In the genomic region with DNA sequence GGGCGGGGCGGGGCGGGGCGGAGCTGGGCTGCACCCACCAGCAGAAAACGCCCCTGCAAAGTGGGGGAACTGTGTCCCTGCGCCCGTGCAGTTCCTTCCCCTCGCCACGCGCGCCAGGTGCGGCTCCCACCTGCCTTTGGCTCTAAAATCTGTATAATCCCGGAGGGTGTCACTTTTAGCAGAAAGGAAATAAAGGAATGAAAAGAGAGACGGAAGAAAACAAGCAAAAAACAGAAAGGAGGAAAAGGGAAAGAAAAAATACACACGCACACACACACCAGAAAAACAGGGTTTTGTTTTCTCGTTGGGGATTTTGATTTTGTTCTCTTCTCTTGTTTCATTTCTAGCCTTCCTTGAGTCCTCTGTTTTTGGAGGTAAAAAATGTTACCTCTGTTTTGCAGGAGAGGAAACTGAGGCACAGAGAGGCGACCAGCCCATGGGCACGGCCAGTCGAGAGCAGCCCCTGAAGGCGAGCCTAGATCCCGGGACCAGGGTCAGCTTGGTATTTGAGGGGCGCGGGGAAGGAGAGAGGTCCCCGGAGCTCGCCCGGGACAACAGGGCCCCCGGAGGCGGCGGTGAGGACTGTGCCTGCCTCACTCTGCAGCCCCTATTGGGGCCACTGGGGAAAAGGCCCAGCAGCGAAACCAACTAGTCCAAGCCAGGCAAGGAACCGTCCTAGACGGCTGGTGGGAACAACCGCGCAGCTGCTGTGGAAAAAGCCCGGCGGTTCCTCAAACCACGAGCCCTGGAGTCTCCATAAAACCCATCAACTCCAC, we compare ENCODE assay signal across 8 cellular contexts. TPM values are rescaled to one million over a fixed set of nuclear protein-coding genes. Genes with fewer than 3 reads are reported as not detected.
A peak's percentile ranks its signal among the peaks of the same experiment; 100 is the strongest.
DNase-seq lines count a peak whose midpoint lies in the region; ATAC-seq and TF ChIP-seq lines count a peak whose summit lies in the region.

No MANE protein-coding gene starts in this region.

- H4K8ac ChIP-seq in IMR-90 (ENCODE audit: low read depth in 2 of 2, low read length in 2 of 2): peak overlapping the region; percentile 24 to 29; a peak in 2 of 4 replicates

- H3K4me3 ChIP-seq in IMR-90 (ENCODE audit: insufficient read depth, low read depth, low read length) (peak overlapping the region; percentile 68), mucosa of descending colon (no peak overlapping the region)

- BruUV-seq in IMR-90 (replicated peaks; lab: Mats Ljungman, UMichigan): no TSS peak

- H4K5ac ChIP-seq in IMR-90 (ENCODE audit: low read depth, low read length): 0 out of 2 replicates have a peak overlapping the region, but pooled peaks have one; percentile 15

- no peak overlapping the region; the same call in 1 of the 2 replicates for H3K18ac ChIP-seq in IMR-90 (ENCODE audit: low read depth, low read length)

- peaks cover under 1% of the 10 kb centered on the region; the same call in 1 of the 2 replicates for H3K9me1 ChIP-seq in IMR-90 (ENCODE audit: insufficient read depth, low read length)

- no peak overlapping the region for H2BK20ac ChIP-seq in IMR-90 (ENCODE audit: low read depth, low read length)

- H3K36me3 ChIP-seq in IMR-90 (ENCODE audit: control insufficient read depth, insufficient read depth, low read length): no peaks in the 10 kb centered on the region; the same call in 1 of the 2 replicates
- no peaks in the 10 kb centered on the region for H3K36me3 ChIP-seq in mucosa of descending colon (ENCODE audit: low read depth)

- H3K4ac ChIP-seq in IMR-90 (ENCODE audit: low read depth, low read length): peak overlapping the region; percentile 43; the same call in 1 of the 2 replicates

- H4K20me1 ChIP-seq in IMR-90 (ENCODE audit: insufficient read depth, low read length): peaks cover 31% of the 10 kb centered on the region

- ATAC-seq in IMR-90 (ENCODE audit: low read depth): no peak
- no peak for ATAC-seq in mucosa of descending colon
- no peak for ATAC-seq in HG03280 (IDR thresholded peaks at IDR 0.05; ENCODE audit: unreplicated experiment)
- ATAC-seq in GM18873 (IDR thresholded peaks at IDR 0.05; ENCODE audit: low FRiP score, unreplicated experiment): no peak

- no peak overlapping the region for H2BK15ac ChIP-seq in IMR-90 (ENCODE audit: low read depth, low read length)

- in situ Hi-C loops in IMR-90 (cut with MboI; ENCODE audit: low sequenced_read_pairs): no loop called here

- POLR2A ChIA-PET in IMR-90 (lab: Charles Lee; ENCODE audit: unreplicated experiment): no interaction called here

- peak overlapping the region; percentile 55 to 90 (median 84) for H3K27ac Mint-ChIP-seq in brain

- H3K9me3 Mint-ChIP-seq in brain: no peaks in the 10 kb centered on the region

- intact Hi-C loops in IMR-90 (cut with micrococcal nuclease): loop anchor here (5.0 kb wide), 1 partner anchor 72 kb away; the partner anchor contains the start of genes PMM2 and TMEM186
- intact Hi-C loops in mucosa of descending colon (cut with DNase I, micrococcal nuclease): no loop called here

- H3K27me3 ChIP-seq in IMR-90 (ENCODE audit: control insufficient read depth, insufficient read depth, low read length): no peaks in the 10 kb centered on the region

- peak overlapping the region; percentile 10; the same call in 1 of the 2 replicates for H3K23ac ChIP-seq in IMR-90 (ENCODE audit: low read depth, low read length)

- peak overlapping the region; percentile 77 for H2AK9ac ChIP-seq in IMR-90 (replicated peaks; ENCODE audit: low read depth, low read length, poor library complexity)

- no peak for TF ChIP-seq POLR2A in IMR-90 (IDR thresholded peaks at IDR 0.05; ENCODE audit: low read depth, low read length)

- no peak overlapping the region for H2AK5ac ChIP-seq in IMR-90 (ENCODE audit: low read depth, low read length)

- 0 out of 2 replicates have a peak overlapping the region, but pooled peaks have one; percentile 30 for H3K14ac ChIP-seq in IMR-90 (replicated peaks; ENCODE audit: low read depth, low read length)

- H3K36me3 Mint-ChIP-seq in brain: peaks cover 6% of the 10 kb centered on the region

- H4K91ac ChIP-seq in IMR-90 (ENCODE audit: insufficient read depth, low read depth, low read length): peak overlapping the region; percentile 46; the same call in 1 of the 2 replicates

- no peak overlapping the region for H2BK5ac ChIP-seq in IMR-90 (ENCODE audit: low read depth, low read length, poor library complexity, severe bottlenecking)

- H3K4me3 Mint-ChIP-seq in brain: peak overlapping the region; percentile 85 to 93 (median 90)

- TF ChIP-seq CTCF in C4-2B (conservative IDR thresholded peaks at IDR 0.05) (no peak), IMR-90 (conservative IDR thresholded peaks at IDR 0.05; ENCODE audit: low read depth, low read length) (no peak), brain (conservative IDR thresholded peaks at IDR 0.05) (peak in 1 of 2 experiments; percentile 28), mucosa of descending colon (IDR thresholded peaks at IDR 0.05) (no peak)

- WGBS in IMR-90 (ENCODE audit: extremely low coverage in 2 of 2, insufficient read length in 1 of 2), 2 experiments: 51% methylated on average over 7 of the region's 37 CpGs; no CpG with 5 or more reads in 1 of the 2 experiments

- peak overlapping the region; percentile 49; the same call in 1 of the 2 replicates for H3K9ac ChIP-seq in IMR-90 (ENCODE audit: low read depth, low read length)

- peaks cover 44% of the 10 kb centered on the region for H3K4me1 Mint-ChIP-seq in brain

- TF ChIP-seq RAD21 in IMR-90 (IDR thresholded peaks at IDR 0.05; ENCODE audit: low read length): no peak

- DNase-seq in IMR-90: no peak
- peak in 2 of 3 donors; percentile 59 to 69 for DNase-seq in mucosa of descending colon
- no peak for DNase-seq in OCI-M2 (lab: John Stamatoyannopoulos, UW; ENCODE audit: unreplicated experiment)
- DNase-seq in NCI-H146 treated with DMSO at 0.1 percent for 48 hours (lab: John Stamatoyannopoulos, UW; ENCODE audit: unreplicated experiment): no peak

- no peak overlapping the region for H3K56ac ChIP-seq in IMR-90 (ENCODE audit: extremely low read depth, insufficient read depth, low read length)

- H3K27me3 Mint-ChIP-seq in brain: peaks cover 15% of the 10 kb centered on the region

- dilution Hi-C loops in IMR-90 (cut with HindIII; ENCODE audit: low sequenced_read_pairs, unreplicated experiment): no loop called here

- peak overlapping the region; percentile 96 for H3K4me2 ChIP-seq in IMR-90 (ENCODE audit: low read depth, low read length)

- peak overlapping the region; percentile 81 for H3K27ac ChIP-seq in C4-2B
- peak overlapping the region; percentile 45; the same call in 1 of the 2 replicates for H3K27ac ChIP-seq in IMR-90 (ENCODE audit: insufficient read depth, low read length)

- CTCF ChIA-PET in IMR-90 (lab: Yijun Ruan, JAX): interaction anchor here (0.7 to 1.7 kb wide), 2 partner anchors 11 to 139 kb away, joined by 3 to 6 read pairs; no protein-coding TSS in a partner anchor

- peaks cover 5 to 42% of the 10 kb centered on the region in 2 experiments for H3K79me1 ChIP-seq in IMR-90 (ENCODE audit: low read depth in 1 of 2, low read length in 2 of 2)

- H2AFZ ChIP-seq in IMR-90 (replicated peaks; ENCODE audit: low read length, poor library complexity): peak overlapping the region; percentile 89

- H3K4me1 ChIP-seq in IMR-90 (ENCODE audit: control insufficient read depth, insufficient read depth, low read length) (peaks cover 8% of the 10 kb centered on the region), mucosa of descending colon (ENCODE audit: low read depth) (peaks cover 40% of the 10 kb centered on the region)

- H2BK120ac ChIP-seq in IMR-90 (ENCODE audit: low read depth, low read length): peak overlapping the region; percentile 46; the same call in 1 of the 2 replicates

- no peaks in the 10 kb centered on the region for H3K9me3 ChIP-seq in IMR-90 (ENCODE audit: control insufficient read depth, insufficient read depth, low read length)
- H3K9me3 ChIP-seq in mucosa of descending colon: no peaks in the 10 kb centered on the region

TF ChIP-seq in IMR-90, 13 proteins besides CTCF, POLR2A, EP300 and RAD21:
- TF ChIP-seq RFX5 (IDR thresholded peaks at IDR 0.05; ENCODE audit: low read depth, low read length) (no peak), NFE2L2 (IDR thresholded peaks at IDR 0.05; ENCODE audit: low read depth, low read length) (no peak)

RNA-seq across cellular contexts. Expression of gene CARHSP1, which starts 0.6 kb away (rescaled TPM):
- total RNA-seq in IMR-90 (2012; rRNA removed) (96.4 and 138 TPM in 2 replicates), mucosa of descending colon (10 to 100 TPM; 42.7 to 69.4 (median 56.8) TPM)
- polyA plus RNA-seq in IMR-90 (2012; rRNA removed) (121 and 150 TPM in 2 replicates), brain (ENCODE audit: insufficient read depth, low read depth, low replicate concordance) (407 TPM)
- polyA plus RNA-seq in IMR-90 (2012; cell fraction: cytosol; rRNA removed): 89.9 and 241 TPM in 2 replicates
- 47.6 and 87.9 TPM in 2 replicates for polyA plus RNA-seq in IMR-90 (2012; cell fraction: nucleus; rRNA removed; ENCODE audit: low replicate concordance)

RNA-seq across cellular contexts. Expression of gene LITAFD, which starts 12.8 kb away (rescaled TPM):
- total RNA-seq in IMR-90 (2012; rRNA removed) (not detected in 2 replicates), mucosa of descending colon (not detected)
- polyA plus RNA-seq in IMR-90 (2012; rRNA removed) (not detected in 2 replicates), brain (ENCODE audit: insufficient read depth, low read depth, low replicate concordance) (not detected)
- polyA plus RNA-seq in IMR-90 (2012; cell fraction: cytosol; rRNA removed): not detected in 2 replicates
- polyA plus RNA-seq in IMR-90 (2012; cell fraction: nucleus; rRNA removed; ENCODE audit: low replicate concordance): not detected in 2 replicates

Comparison
In these comparisons a context has a peak if more than half of its experiments do, and no peak if none do; other contexts are left out.
1. DNase-seq: peak in mucosa of descending colon (2 of 3); none in IMR-90 (single experiment), OCI-M2 (single experiment) and NCI-H146 treated with DMSO at 0.1 percent for 48 hours (single experiment).